In genomic region chr11:93813974-93814373, GRCh38 we compare ENCODE assay signal across 10 cellular contexts. TPM values are rescaled to one million over a fixed set of nuclear protein-coding genes. Genes with fewer than 3 reads are reported as not detected.
"Had no signal": no experiment of that assay in that cellular context is flagged by ENCODE, and none has a peak within 500 bp of the region (broad histone marks: within the 10 kb centered on the region; RNA-seq: fewer than 3 reads in every experiment).

No MANE protein-coding gene starts in this region.

- H3K4me3 ChIP-seq: HAP-1, K562 had no signal

- H3K4me1 ChIP-seq: HAP-1 had no signal

- H3K4me3 Mint-ChIP-seq: HFFc6 had no signal

- DNase-seq: GOT3, H7, HFFc6, IMR-90 had no signal

- H3K9me3 ChIP-seq: HAP-1 had no signal

- H3K27ac ChIP-seq: HL-60 had no signal

- ATAC-seq: HCT116, K562 had no signal

- H3K9me3 Mint-ChIP-seq: HFFc6 had no signal

- H3K27ac Mint-ChIP-seq: HFFc6 had no signal

RNA-seq across cellular contexts. Expression of gene VSTM5, which starts 36.4 kb away (rescaled TPM):
- total RNA-seq: H4, HT1080, K562 had no signal
